Comparison of ENCODE assay signal across 1 cellular context in genomic region chr12:50572275-50572674, GRCh38.
A peak's percentile ranks its signal among the peaks of the same experiment; 100 is the strongest.
TF ChIP-seq lines count a peak whose summit lies in the region.

No MANE protein-coding gene starts in this region.

TF ChIP-seq in HepG2, 621 proteins besides CTCF, POLR2A, EP300 and RAD21 (continued from another document and continues in another):
- no peak for TF ChIP-seq ZNF18 (CRISPR knock-in tag; IDR thresholded peaks at IDR 0.05; ENCODE audit: insufficient replicate concordance)
- TF ChIP-seq SIN3B (IDR thresholded peaks at IDR 0.05; ENCODE audit: low read length), result no peak
- no peak for TF ChIP-seq GPN1 (CRISPR knock-in tag; IDR thresholded peaks at IDR 0.05; ENCODE audit: borderline replicate concordance)
- TF ChIP-seq POLR2AphosphoS2 (IDR thresholded peaks at IDR 0.05; ENCODE audit: low read depth, low read length), result no peak
- no peak for TF ChIP-seq SMARCE1 (IDR thresholded peaks at IDR 0.05; ENCODE audit: borderline replicate concordance)
- TF ChIP-seq DR1 (CRISPR knock-in tag; IDR thresholded peaks at IDR 0.05), result no peak
- TF ChIP-seq ATM (IDR thresholded peaks at IDR 0.05; ENCODE audit: borderline replicate concordance), result no peak
- no peak for TF ChIP-seq TAF1 (CRISPR knock-in tag; IDR thresholded peaks at IDR 0.05)
- TF ChIP-seq HNRNPLL (IDR thresholded peaks at IDR 0.05; ENCODE audit: low read depth, low read length, poor library complexity, severe bottlenecking), result no peak
- TF ChIP-seq JUND (CRISPR knock-in tag; IDR thresholded peaks at IDR 0.05), result no peak
- TF ChIP-seq ZBTB37 (CRISPR knock-in tag; IDR thresholded peaks at IDR 0.05), result peak; percentile 76; the same call in 1 of the 2 replicates
- TF ChIP-seq MTA1 (CRISPR knock-in tag; IDR thresholded peaks at IDR 0.05; ENCODE audit: borderline replicate concordance), result no peak
- no peak for TF ChIP-seq SUZ12 (IDR thresholded peaks at IDR 0.05; ENCODE audit: low read depth, low read length)
- TF ChIP-seq KDM5A (IDR thresholded peaks at IDR 0.05; ENCODE audit: borderline replicate concordance, low read length), result no peak
- no peak for TF ChIP-seq MAFF (IDR thresholded peaks at IDR 0.05; ENCODE audit: low read depth, low read length)
- TF ChIP-seq CREBL2 (CRISPR knock-in tag; IDR thresholded peaks at IDR 0.05; ENCODE audit: borderline replicate concordance), result no peak
- TF ChIP-seq IKZF4 (CRISPR knock-in tag; IDR thresholded peaks at IDR 0.05; ENCODE audit: borderline replicate concordance, low read depth, not compliant biosample characterization), result no peak
- TF ChIP-seq ZNF136 (CRISPR knock-in tag; IDR thresholded peaks at IDR 0.05; ENCODE audit: low read depth), result no peak
- TF ChIP-seq ZBTB1 (CRISPR knock-in tag; IDR thresholded peaks at IDR 0.05; ENCODE audit: borderline replicate concordance), result no peak
- no peak for TF ChIP-seq NFIB (CRISPR knock-in tag; IDR thresholded peaks at IDR 0.05; ENCODE audit: borderline replicate concordance)
- no peak for TF ChIP-seq NFYC (CRISPR knock-in tag; IDR thresholded peaks at IDR 0.05)
- TF ChIP-seq REST (IDR thresholded peaks at IDR 0.05; ENCODE audit: borderline replicate concordance in 1 of 2, low read depth in 1 of 2, low read length in 2 of 2), result peak in 1 of 2 experiments; percentile 6; a peak in 1 of 4 replicates
- no peak for TF ChIP-seq CCAR2 (optimal IDR thresholded peaks at IDR 0.05; ENCODE audit: low read depth, low read length)
- TF ChIP-seq PAX8 (CRISPR knock-in tag; IDR thresholded peaks at IDR 0.05; ENCODE audit: borderline replicate concordance), result no peak
- TF ChIP-seq ZNF235 (CRISPR knock-in tag; IDR thresholded peaks at IDR 0.05; ENCODE audit: borderline replicate concordance), result no peak
- TF ChIP-seq MTF2 (CRISPR knock-in tag; IDR thresholded peaks at IDR 0.05; ENCODE audit: borderline replicate concordance), result no peak
- TF ChIP-seq RERE (CRISPR knock-in tag; IDR thresholded peaks at IDR 0.05; ENCODE audit: low read depth), result no peak
- TF ChIP-seq ZNF292 (CRISPR knock-in tag; IDR thresholded peaks at IDR 0.05; ENCODE audit: borderline replicate concordance, low read depth), result peak; percentile 34; the same call in 1 of the 2 replicates
- no peak for TF ChIP-seq ZNF275 (CRISPR knock-in tag; IDR thresholded peaks at IDR 0.05; ENCODE audit: borderline replicate concordance)
- TF ChIP-seq ZNF777 (CRISPR knock-in tag; IDR thresholded peaks at IDR 0.05), result no peak
- TF ChIP-seq SP2 (CRISPR knock-in tag; IDR thresholded peaks at IDR 0.05), result no peak
- TF ChIP-seq SRSF4 (IDR thresholded peaks at IDR 0.05; ENCODE audit: low read depth, low read length, poor library complexity, severe bottlenecking), result no peak
- no peak for TF ChIP-seq ZBTB14 (CRISPR knock-in tag; IDR thresholded peaks at IDR 0.05)
- peak; percentile 96 for TF ChIP-seq CEBPG (CRISPR knock-in tag; IDR thresholded peaks at IDR 0.05)
- TF ChIP-seq ZBTB10 (CRISPR knock-in tag; IDR thresholded peaks at IDR 0.05; ENCODE audit: borderline replicate concordance), result no peak
- no peak for TF ChIP-seq PREB (CRISPR knock-in tag; IDR thresholded peaks at IDR 0.05)
- no peak for TF ChIP-seq PBX3 (CRISPR knock-in tag; IDR thresholded peaks at IDR 0.05; ENCODE audit: borderline replicate concordance)
- no peak for TF ChIP-seq HNRNPL (IDR thresholded peaks at IDR 0.05; ENCODE audit: low read depth, low read length)
- no peak for TF ChIP-seq GATAD1 (CRISPR knock-in tag; IDR thresholded peaks at IDR 0.05)
- TF ChIP-seq ZNF746 (CRISPR knock-in tag; IDR thresholded peaks at IDR 0.05), result no peak
- 0 out of 2 replicates have a peak, but pooled peaks have one; percentile 17 for TF ChIP-seq FOXO1 (CRISPR knock-in tag; IDR thresholded peaks at IDR 0.05)
- TF ChIP-seq ZNF124 (CRISPR knock-in tag; IDR thresholded peaks at IDR 0.05), result no peak
- TF ChIP-seq CEBPB (IDR thresholded peaks at IDR 0.05; ENCODE audit: borderline replicate concordance, low read depth, low read length), result peak; percentile 97
- no peak for TF ChIP-seq ZNF557 (CRISPR knock-in tag; IDR thresholded peaks at IDR 0.05)
- TF ChIP-seq PLRG1 (conservative IDR thresholded peaks at IDR 0.05), result no peak
